Comparison of ENCODE assay signal across 13 cellular contexts in the genomic region with DNA sequence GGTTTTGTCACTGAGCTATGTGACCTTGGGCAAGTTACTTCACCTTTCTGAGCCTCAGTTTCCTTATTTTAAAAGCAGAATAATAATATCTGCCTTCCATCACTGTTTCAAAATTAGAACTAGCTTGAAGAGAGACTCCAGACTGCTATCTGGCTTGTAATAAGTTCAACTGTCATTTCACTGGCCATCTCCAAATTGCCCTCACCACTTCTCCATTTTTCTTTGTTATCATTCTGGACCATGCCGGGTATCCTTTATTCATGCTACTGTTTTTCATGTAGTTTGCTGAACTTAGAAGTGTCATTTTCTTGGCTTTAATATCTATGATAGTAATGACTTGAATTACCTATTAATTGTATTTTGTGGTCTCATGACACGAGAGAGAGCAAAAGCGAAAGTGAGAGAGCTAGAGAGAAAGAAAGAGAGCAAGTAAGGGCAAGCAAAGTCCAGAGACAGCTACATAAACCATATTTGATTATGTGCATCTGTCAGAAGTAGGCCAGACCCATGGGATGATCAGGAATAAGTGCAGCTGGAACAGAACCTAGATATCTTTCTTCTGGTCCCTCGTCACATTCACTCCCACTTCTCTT.
A peak's percentile ranks its signal among the peaks of the same experiment; 100 is the strongest.
DNase-seq lines count a peak whose midpoint lies in the region; ATAC-seq and TF ChIP-seq lines count a peak whose summit lies in the region.
"Had no signal": no experiment of that assay in that cellular context is flagged by ENCODE, and none has a peak within 500 bp of the region (broad histone marks: within the 10 kb centered on the region; RNA-seq: fewer than 3 reads in every experiment).

No MANE protein-coding gene starts in this region.

- no peaks in the 10 kb centered on the region for H3K9me1 ChIP-seq in IMR-90 (ENCODE audit: insufficient read depth, low read length)

- ATAC-seq in GM18867 (IDR thresholded peaks at IDR 0.05; ENCODE audit: unreplicated experiment) (peak; percentile 87), GM21526 (IDR thresholded peaks at IDR 0.05; ENCODE audit: low FRiP score, unreplicated experiment) (peak; percentile 78), IMR-90 (ENCODE audit: low read depth) (no peak), lower lobe of right lung (no peak)

- H3K9me3 ChIP-seq in IMR-90 (ENCODE audit: control insufficient read depth, insufficient read depth, low read length) (no peaks in the 10 kb centered on the region), lower lobe of right lung (no peaks in the 10 kb centered on the region)
- H3K9me3 ChIP-seq: Peyer's patch had no signal

- no peak overlapping the region for H4K8ac ChIP-seq in IMR-90 (ENCODE audit: low read depth in 2 of 2, low read length in 2 of 2)

- H3K4me2 ChIP-seq in IMR-90 (ENCODE audit: low read depth, low read length), result no peak overlapping the region

- H3K14ac ChIP-seq in IMR-90 (replicated peaks; ENCODE audit: low read depth, low read length), result no peak overlapping the region

- no peak overlapping the region for H2BK15ac ChIP-seq in IMR-90 (ENCODE audit: low read depth, low read length)

- dilution Hi-C loops in IMR-90 (cut with HindIII; ENCODE audit: low sequenced_read_pairs, unreplicated experiment), result no loop called here

- no peak overlapping the region for H3K56ac ChIP-seq in IMR-90 (ENCODE audit: extremely low read depth, insufficient read depth, low read length)

- H3K4me1 ChIP-seq in IMR-90 (ENCODE audit: control insufficient read depth, insufficient read depth, low read length) (0 out of 2 replicates have a peak, but pooled peaks cover 2% of the 10 kb centered on the region), lower lobe of right lung (peaks cover 22% of the 10 kb centered on the region)

- TF ChIP-seq CTCF in IMR-90 (conservative IDR thresholded peaks at IDR 0.05; ENCODE audit: low read depth, low read length) (no peak), lower lobe of right lung (IDR thresholded peaks at IDR 0.05) (no peak), RWPE1 (conservative IDR thresholded peaks at IDR 0.05; ENCODE audit: low read depth) (no peak)

- no peaks in the 10 kb centered on the region for H3K36me3 ChIP-seq in IMR-90 (ENCODE audit: control insufficient read depth, insufficient read depth, low read length)
- H3K36me3 ChIP-seq in lower lobe of right lung, result no peaks in the 10 kb centered on the region
- H3K36me3 ChIP-seq: Peyer's patch had no signal

- BruUV-seq in IMR-90 (replicated peaks; lab: Mats Ljungman, UMichigan), result no TSS peak

- H4K91ac ChIP-seq in IMR-90 (ENCODE audit: insufficient read depth, low read depth, low read length), result no peak overlapping the region

- intact Hi-C loops in IMR-90 (cut with micrococcal nuclease) (no loop called here), lower lobe of right lung (cut with DNase I) (no loop called here)

- in situ Hi-C loops in IMR-90 (cut with MboI; ENCODE audit: low sequenced_read_pairs), result no loop called here

- H3K4me3 ChIP-seq in IMR-90 (ENCODE audit: insufficient read depth, low read depth, low read length) (no peak overlapping the region), lower lobe of right lung (no peak overlapping the region)
- H3K4me3 ChIP-seq: coronary artery, Peyer's patch had no signal

- no peak overlapping the region for H4K5ac ChIP-seq in IMR-90 (ENCODE audit: low read depth, low read length)

- H3K27ac ChIP-seq in IMR-90 (ENCODE audit: insufficient read depth, low read length) (no peak overlapping the region), lower lobe of right lung (peak overlapping the region; percentile 37), RWPE1 (no peak overlapping the region)

- H3K9ac ChIP-seq in IMR-90 (ENCODE audit: low read depth, low read length), result no peak overlapping the region

- no peaks in the 10 kb centered on the region for H3K79me1 ChIP-seq in IMR-90 (ENCODE audit: low read depth in 1 of 2, low read length in 2 of 2)

- CTCF ChIA-PET in IMR-90 (lab: Yijun Ruan, JAX) (interaction anchor here (0.5 kb wide), 1 partner anchor 515 kb away, joined by 3 read pairs; no protein-coding TSS in a partner anchor), RWPE1 (lab: Yijun Ruan, JAX) (no interaction called here)

- DNase-seq in IMR-90, result no peak
- DNase-seq in lower lobe of right lung, result no peak
- DNase-seq in RWPE1 (ENCODE audit: low spot score), result no peak
- no peak for DNase-seq in GF-D8 (lab: John Stamatoyannopoulos, UW)
- DNase-seq in hippocampal formation (lab: John Stamatoyannopoulos, UW), result no peak
- DNase-seq in NCI-H2029 (lab: John Stamatoyannopoulos, UW), result no peak
- DNase-seq: activated CD4-positive, alpha-beta T cell treated with anti-CD3 and anti-CD28 coated beads for 1 hour; activated naive CD4-positive, alpha-beta T cell treated with Interleukin-2 at 50 U/mL for 16 hours; NCI-H1436 treated with DMSO at 0.1 percent for 48 hours; Peyer's patch had no signal

- H3K4ac ChIP-seq in IMR-90 (ENCODE audit: low read depth, low read length), result no peak overlapping the region

- WGBS in IMR-90 (ENCODE audit: extremely low coverage in 2 of 2, insufficient read length in 1 of 2), 2 experiments, result 88% methylated on average over 1 of the region's 4 CpGs; no CpG with 5 or more reads in 1 of the 2 experiments

- no peaks in the 10 kb centered on the region for H4K20me1 ChIP-seq in IMR-90 (ENCODE audit: insufficient read depth, low read length)

- H3K23ac ChIP-seq in IMR-90 (ENCODE audit: low read depth, low read length), result no peak overlapping the region

- no peak overlapping the region for H2AK5ac ChIP-seq in IMR-90 (ENCODE audit: low read depth, low read length)

- TF ChIP-seq RAD21 in IMR-90 (IDR thresholded peaks at IDR 0.05; ENCODE audit: low read length), result no peak

- no peak overlapping the region for H2AK9ac ChIP-seq in IMR-90 (replicated peaks; ENCODE audit: low read depth, low read length, poor library complexity)

- no peak for TF ChIP-seq POLR2A in IMR-90 (IDR thresholded peaks at IDR 0.05; ENCODE audit: low read depth, low read length)

- POLR2A ChIA-PET in IMR-90 (lab: Charles Lee; ENCODE audit: unreplicated experiment) (no interaction called here), RWPE1 (lab: Yijun Ruan, JAX; ENCODE audit: low non-redundant PET) (no interaction called here)

- no peak overlapping the region for H2BK5ac ChIP-seq in IMR-90 (ENCODE audit: low read depth, low read length, poor library complexity, severe bottlenecking)

- no peak overlapping the region for H2AFZ ChIP-seq in IMR-90 (replicated peaks; ENCODE audit: low read length, poor library complexity)

- H3K27me3 ChIP-seq in IMR-90 (ENCODE audit: control insufficient read depth, insufficient read depth, low read length) (no peaks in the 10 kb centered on the region), lower lobe of right lung (ENCODE audit: low read depth) (no peaks in the 10 kb centered on the region)
- H3K27me3 ChIP-seq: Peyer's patch had no signal

- no peak overlapping the region; the same call in 1 of the 2 replicates for H2BK120ac ChIP-seq in IMR-90 (ENCODE audit: low read depth, low read length)

- no peak overlapping the region for H3K18ac ChIP-seq in IMR-90 (ENCODE audit: low read depth, low read length)

- H2BK20ac ChIP-seq in IMR-90 (ENCODE audit: low read depth, low read length), result peak overlapping the region; percentile 10; the same call in 1 of the 2 replicates

TF ChIP-seq in IMR-90, 13 proteins besides CTCF, POLR2A, EP300 and RAD21:
- TF ChIP-seq, protein P1, sequence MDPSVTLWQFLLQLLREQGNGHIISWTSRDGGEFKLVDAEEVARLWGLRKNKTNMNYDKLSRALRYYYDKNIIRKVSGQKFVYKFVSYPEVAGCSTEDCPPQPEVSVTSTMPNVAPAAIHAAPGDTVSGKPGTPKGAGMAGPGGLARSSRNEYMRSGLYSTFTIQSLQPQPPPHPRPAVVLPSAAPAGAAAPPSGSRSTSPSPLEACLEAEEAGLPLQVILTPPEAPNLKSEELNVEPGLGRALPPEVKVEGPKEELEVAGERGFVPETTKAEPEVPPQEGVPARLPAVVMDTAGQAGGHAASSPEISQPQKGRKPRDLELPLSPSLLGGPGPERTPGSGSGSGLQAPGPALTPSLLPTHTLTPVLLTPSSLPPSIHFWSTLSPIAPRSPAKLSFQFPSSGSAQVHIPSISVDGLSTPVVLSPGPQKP (IDR thresholded peaks at IDR 0.05; ENCODE audit: borderline replicate concordance, low read depth, low read length), result no peak
- TF ChIP-seq SMC3 (IDR thresholded peaks at IDR 0.05; ENCODE audit: low read depth, low read length) (no peak), BHLHE40 (IDR thresholded peaks at IDR 0.05; ENCODE audit: low read depth, low read length) (no peak), CEBPB (IDR thresholded peaks at IDR 0.05; ENCODE audit: low read depth, low read length) (no peak), NFE2L2 (IDR thresholded peaks at IDR 0.05; ENCODE audit: low read depth, low read length) (no peak), MXI1 (IDR thresholded peaks at IDR 0.05; ENCODE audit: borderline replicate concordance, low read depth, low read length) (no peak), CHD1 (IDR thresholded peaks at IDR 0.05; ENCODE audit: low read depth, low read length) (no peak), FOS (IDR thresholded peaks at IDR 0.05; ENCODE audit: low read depth, low read length) (no peak), RFX5 (IDR thresholded peaks at IDR 0.05; ENCODE audit: low read depth, low read length) (no peak), MAZ (IDR thresholded peaks at IDR 0.05; ENCODE audit: borderline replicate concordance, low read depth, low read length) (no peak), MAFK (IDR thresholded peaks at IDR 0.05; ENCODE audit: low read depth, low read length) (no peak), RCOR1 (IDR thresholded peaks at IDR 0.05; ENCODE audit: insufficient replicate concordance, low read length) (no peak)
- TF ChIP-seq, protein P2, sequence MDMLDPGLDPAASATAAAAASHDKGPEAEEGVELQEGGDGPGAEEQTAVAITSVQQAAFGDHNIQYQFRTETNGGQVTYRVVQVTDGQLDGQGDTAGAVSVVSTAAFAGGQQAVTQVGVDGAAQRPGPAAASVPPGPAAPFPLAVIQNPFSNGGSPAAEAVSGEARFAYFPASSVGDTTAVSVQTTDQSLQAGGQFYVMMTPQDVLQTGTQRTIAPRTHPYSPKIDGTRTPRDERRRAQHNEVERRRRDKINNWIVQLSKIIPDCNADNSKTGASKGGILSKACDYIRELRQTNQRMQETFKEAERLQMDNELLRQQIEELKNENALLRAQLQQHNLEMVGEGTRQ (IDR thresholded peaks at IDR 0.05; ENCODE audit: low read depth, low read length), result no peak

Comparison
In these comparisons a context has a peak if more than half of its experiments do, and no peak if none do; other contexts are left out.
1. ATAC-seq: peak in GM18867 (single experiment) and GM21526 (single experiment); none in IMR-90 (single experiment) and lower lobe of right lung (0 of 2).